Comparison of ENCODE assay signal across 23 cellular contexts in the genomic region with DNA sequence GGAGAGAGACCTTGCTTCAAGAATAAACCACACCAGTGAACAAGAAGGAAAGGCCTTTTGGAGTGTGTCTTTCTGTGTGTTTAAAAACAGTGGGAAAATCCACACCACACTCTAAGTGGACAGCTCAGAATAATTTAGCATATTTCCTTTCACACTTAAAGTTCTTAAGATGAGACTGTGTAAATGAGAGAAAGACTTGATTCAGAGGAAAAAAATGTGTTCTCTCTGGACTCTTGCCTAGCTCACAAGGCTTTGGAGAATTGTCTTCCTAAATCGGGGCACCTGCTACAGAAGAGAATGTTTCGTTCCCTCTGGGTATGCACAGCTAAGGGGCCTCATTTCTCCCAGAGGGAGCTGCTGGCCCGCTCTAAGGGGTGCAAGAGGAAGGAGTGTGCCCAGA. TPM values are rescaled to one million over a fixed set of nuclear protein-coding genes. Genes with fewer than 3 reads are reported as not detected.
"Had no signal": no experiment of that assay in that cellular context is flagged by ENCODE, and none has a peak within 500 bp of the region (broad histone marks: within the 10 kb centered on the region; RNA-seq: fewer than 3 reads in every experiment).

No MANE protein-coding gene starts in this region.

- H3K4me3 ChIP-seq: gastrocnemius medialis, heart left ventricle, lower lobe of right lung, ovary, tibial nerve had no signal

- H3K36me3 ChIP-seq: gastrocnemius medialis, ovary, tibial nerve had no signal

- H3K27me3 ChIP-seq: gastrocnemius medialis, heart left ventricle, ovary, tibial nerve had no signal

- DNase-seq: activated CD4-positive, alpha-beta memory T cell treated with anti-CD3 and anti-CD28 coated beads, Interleukin-2, amount 10 ng/mL, durations not matched to agents 7 days and 5 days; activated CD4-positive, alpha-beta T cell treated with anti-CD3 and anti-CD28 coated beads for 4 hours; activated CD8-positive, alpha-beta memory T cell treated with anti-CD3 and anti-CD28 coated beads, Interleukin-2, amount 50 U/mL, for 4 hours; activated effector memory CD4-positive, alpha-beta T cell treated with anti-CD3 and anti-CD28 coated beads, Interleukin-2, amount 50 U/mL, for 16 hours; activated T-cell treated with anti-CD3 and anti-CD28 coated beads, Interleukin-2, amount 50 U/mL, for 48 hours; amniotic stem cell; effector memory CD4-positive, alpha-beta T cell; gastrocnemius medialis; heart left ventricle; immature natural killer cell; left cardiac atrium; lower lobe of right lung; midbrain; ovary; stimulated activated CD4-positive, alpha-beta T cell treated with anti-CD3 and anti-CD28 coated beads, Interleukin-12 subunit alpha, Interleukin-12 subunit beta, amount 100 ng/mL, for 4 hours; stimulated activated CD4-positive, alpha-beta T cell treated with anti-CD3 and anti-CD28 coated beads, Interleukin-2, amount 100 ng/mL, for 24 hours; T-helper 2 cell had no signal

- H3K27ac Mint-ChIP-seq: activated CD4-positive, alpha-beta memory T cell treated with anti-CD3 and anti-CD28 coated beads, Interleukin-2, amount 10 ng/mL, durations not matched to agents 7 days and 5 days; stimulated activated memory B cell treated with anti-CD40 and anti-IgM and Interleukin-4, amounts not matched to agents 10 μg/mL and 1 μg/mL and 100 μg/mL, for 72 hours had no signal

- H3K4me1 ChIP-seq: gastrocnemius medialis had no signal

- H3K27me3 Mint-ChIP-seq: activated CD4-positive, alpha-beta memory T cell treated with anti-CD3 and anti-CD28 coated beads, Interleukin-2, amount 10 ng/mL, durations not matched to agents 7 days and 5 days; activated naive CD4-positive, alpha-beta T cell treated with anti-CD3 and anti-CD28 coated beads, Interleukin-2, amount 50 U/mL, for 24 hours; dendritic cell treated with granulocyte-macrophage colony-stimulating factor and Interleukin-4, amounts not matched to agents 40 ng/mL and 50 ng/mL, for 4 days; stimulated activated memory B cell treated with anti-CD40 and anti-IgM and Interleukin-4, amounts not matched to agents 10 μg/mL and 1 μg/mL and 100 μg/mL, for 72 hours had no signal

- ATAC-seq: gastrocnemius medialis; left cardiac atrium; lower lobe of right lung; stimulated activated memory B cell treated with anti-CD40 and anti-IgM and Interleukin-4, amounts not matched to agents 10 μg/mL and 1 μg/mL and 100 μg/mL, for 72 hours had no signal

- H3K27ac ChIP-seq: epithelial cell of prostate, ovary had no signal

- H3K36me3 Mint-ChIP-seq: stimulated activated memory B cell treated with anti-CD40 and anti-IgM and Interleukin-4, amounts not matched to agents 10 μg/mL and 1 μg/mL and 100 μg/mL, for 72 hours had no signal

- H3K9me3 Mint-ChIP-seq: activated CD4-positive, alpha-beta memory T cell treated with anti-CD3 and anti-CD28 coated beads, Interleukin-2, amount 10 ng/mL, durations not matched to agents 7 days and 5 days; activated naive CD4-positive, alpha-beta T cell treated with anti-CD3 and anti-CD28 coated beads, Interleukin-2, amount 50 U/mL, for 24 hours; dendritic cell treated with granulocyte-macrophage colony-stimulating factor and Interleukin-4, amounts not matched to agents 40 ng/mL and 50 ng/mL, for 4 days; immature natural killer cell; stimulated activated memory B cell treated with anti-CD40 and anti-IgM and Interleukin-4, amounts not matched to agents 10 μg/mL and 1 μg/mL and 100 μg/mL, for 72 hours had no signal

- H3K4me3 Mint-ChIP-seq: activated CD4-positive, alpha-beta memory T cell treated with anti-CD3 and anti-CD28 coated beads, Interleukin-2, amount 10 ng/mL, durations not matched to agents 7 days and 5 days; activated naive CD4-positive, alpha-beta T cell treated with anti-CD3 and anti-CD28 coated beads, Interleukin-2, amount 50 U/mL, for 24 hours; dendritic cell treated with granulocyte-macrophage colony-stimulating factor and Interleukin-4, amounts not matched to agents 40 ng/mL and 50 ng/mL, for 4 days; immature natural killer cell; stimulated activated memory B cell treated with anti-CD40 and anti-IgM and Interleukin-4, amounts not matched to agents 10 μg/mL and 1 μg/mL and 100 μg/mL, for 72 hours had no signal

- H3K9me3 ChIP-seq: gastrocnemius medialis, heart left ventricle, lower lobe of right lung, ovary, tibial nerve had no signal

RNA-seq across cellular contexts. Expression of a gene that starts 28.4 kb away (rescaled TPM):
- total RNA-seq: myocyte had no signal
